8 cellular contexts compared by ENCODE assay signal in genomic region chr17:42566873-42567573, GRCh38. TPM values are rescaled to one million over a fixed set of nuclear protein-coding genes. Genes with fewer than 3 reads are reported as not detected.
DNase-seq lines count a peak whose midpoint lies in the region; ATAC-seq and TF ChIP-seq lines count a peak whose summit lies in the region.

MLX (plus strand) TSS chr17:42567100; CDS start chr17:42567125, 25 bp downstream.

- peak; percentile 37 for ATAC-seq in GM18508 (IDR thresholded peaks at IDR 0.05; ENCODE audit: insufficient read depth, unreplicated experiment)
- peak; percentile 54 for ATAC-seq in HG03342 (IDR thresholded peaks at IDR 0.05; ENCODE audit: unreplicated experiment)
- no peak for ATAC-seq in GM21825 (IDR thresholded peaks at IDR 0.05; ENCODE audit: unreplicated experiment)

- peak within 1 kb of the TSS; percentile 78 for H3K4me3 ChIP-seq in kidney epithelial cell (ENCODE audit: low read depth, low read length)

- DNase-seq in NCI-H460 (ENCODE audit: extremely low read depth, low read depth) (peak; percentile 86), cerebellar cortex (ENCODE audit: low spot score) (peak; percentile 84), kidney epithelial cell (ENCODE audit: low read depth) (no peak)
- peak; percentile 85 for DNase-seq in activated CD4-positive, alpha-beta T cell treated with anti-CD3 and anti-CD28 coated beads for 1 hour
- DNase-seq in stimulated activated CD4-positive, alpha-beta T cell treated with anti-CD3 and anti-CD28 coated beads, Interleukin-15, amount 100 ng/mL, for 1 hour (ENCODE audit: low read depth in 1 of 2, low spot score in 1 of 2) = peak; percentile 82 to 90

- TF ChIP-seq CTCF in kidney epithelial cell (IDR thresholded peaks at IDR 0.05; ENCODE audit: insufficient read depth, low read length, poor library complexity, severe bottlenecking) = no peak

- H3K36me3 ChIP-seq in kidney epithelial cell (ENCODE audit: control insufficient read depth, insufficient read depth, low read length) = peaks cover 4% of the 10 kb centered on the region

- H3K27me3 ChIP-seq in kidney epithelial cell (ENCODE audit: control insufficient read depth, insufficient read depth, low read length) = no peaks in the 10 kb centered on the region

RNA-seq across cellular contexts. Expression of gene MLX, which starts in this region (rescaled TPM):
- total RNA-seq in NCI-H460 (2014; rRNA removed; shearing (Covaris generic)) = 35.0 and 41.4 TPM in 2 replicates
- polyA plus RNA-seq in NCI-H460 (2014; cell fraction: nucleus; rRNA removed) = 60.8 and 89.7 TPM in 2 replicates
- 33.9 and 35.9 TPM in 2 replicates for total RNA-seq in kidney epithelial cell
